ENCODE assay signal across 9 cellular contexts in the genomic region with DNA sequence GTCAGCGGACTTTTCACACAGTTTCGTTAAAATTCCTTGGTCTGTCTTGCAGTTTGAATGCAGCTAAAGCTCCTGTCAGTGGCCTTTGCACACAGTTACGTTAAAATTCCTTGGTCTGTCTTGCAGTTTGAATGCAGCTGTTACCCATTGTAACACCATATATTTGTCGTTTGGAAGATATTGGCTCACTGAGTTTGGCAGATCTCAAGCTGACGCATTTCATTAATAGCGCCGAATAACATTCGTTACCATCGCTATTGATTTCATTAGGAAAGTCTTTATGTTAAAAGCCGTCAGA. TPM values are rescaled to one million over a fixed set of nuclear protein-coding genes. Genes with fewer than 3 reads are reported as not detected.
A peak's percentile ranks its signal among the peaks of the same experiment; 100 is the strongest.
DNase-seq lines count a peak whose midpoint lies in the region; TF ChIP-seq lines count a peak whose summit lies in the region.
"Had no signal": no experiment of that assay in that cellular context is flagged by ENCODE, and none has a peak within 500 bp of the region (broad histone marks: within the 10 kb centered on the region; RNA-seq: fewer than 3 reads in every experiment).

No MANE protein-coding gene starts in this region.

- no peak overlapping the region for H3K27ac ChIP-seq in H9 (ENCODE audit: insufficient read length, low read depth, low read length)
- H3K27ac ChIP-seq in skin epidermis, result peak overlapping the region in 14 of 21 experiments; percentile 67 to 94 (median 85)

- no peak overlapping the region for H2BK120ac ChIP-seq in H9 (ENCODE audit: low read depth, low read length, poor library complexity, severe bottlenecking)

- H4K20me1 ChIP-seq in H9 (ENCODE audit: control insufficient read depth, insufficient read depth, insufficient read length), result no peaks in the 10 kb centered on the region

- peaks cover 10% of the 10 kb centered on the region; the same call in 1 of the 2 replicates for H3K79me2 ChIP-seq in H9 (ENCODE audit: insufficient read depth, low read length)

- H3K9me3 ChIP-seq in H9 (ENCODE audit: control insufficient read depth, low read depth, low read length), result no peaks in the 10 kb centered on the region

- H3K36me3 Mint-ChIP-seq in H9 (ENCODE audit: insufficient read depth in 1 of 3, low read depth in 3 of 3) (peaks cover 0 to 2% (median 0%) of the 10 kb centered on the region in 3 experiments; a peak in 2 of 7 replicates), glutamatergic neuron (ENCODE audit: unreplicated experiment) (no peaks in the 10 kb centered on the region)

- no peak overlapping the region for H3K18ac ChIP-seq in H9 (ENCODE audit: insufficient read length, low read depth, low read length)

- H2BK15ac ChIP-seq in H9 (ENCODE audit: low read depth, low read length), result no peak overlapping the region

- H3K4me3 Mint-ChIP-seq in H9 (peak overlapping the region; percentile 87 to 93), glutamatergic neuron (ENCODE audit: unreplicated experiment) (peak overlapping the region; percentile 89)

- peak overlapping the region; percentile 63 for H3K4me3 ChIP-seq in WI38 (ENCODE audit: low read depth, low read length)
- H3K4me3 ChIP-seq in skin epidermis, result peak overlapping the region; percentile 57 to 85 (median 68)

- H3K14ac ChIP-seq in H9 (ENCODE audit: insufficient read depth, low read length), result no peak overlapping the region

- H3K9ac ChIP-seq in H9 (ENCODE audit: extremely low read depth, insufficient read length, low read length), result peak overlapping the region; percentile 64

- H3K9me3 Mint-ChIP-seq in H9, result no peaks in the 10 kb centered on the region
- peaks cover 1% of the 10 kb centered on the region for H3K9me3 Mint-ChIP-seq in glutamatergic neuron (ENCODE audit: unreplicated experiment)

- H2BK5ac ChIP-seq in H9 (ENCODE audit: insufficient read length, low read length), result no peak overlapping the region

- no CpG with 5 or more reads among the region's 10 CpGs for WGBS in H9 (ENCODE audit: extremely low coverage, insufficient read length, low lambda C conversion rate)

- H2BK20ac ChIP-seq in H9 (ENCODE audit: low read depth, low read length, poor library complexity, severe bottlenecking), result no peak overlapping the region

- H3K4ac ChIP-seq in H9 (ENCODE audit: low read depth, low read length), result no peak overlapping the region

- H3K27ac Mint-ChIP-seq in H9 (no peak overlapping the region), glutamatergic neuron (ENCODE audit: unreplicated experiment) (peak overlapping the region; percentile 56)

- no peak overlapping the region for H4K8ac ChIP-seq in H9 (replicated peaks; ENCODE audit: insufficient read length, low read depth, low read length)

- H4K91ac ChIP-seq in H9 (ENCODE audit: insufficient read length, low read depth, low read length), result no peak overlapping the region

- H3T11ph ChIP-seq in H9 (ENCODE audit: low read length), result no peak overlapping the region

- DNase-seq in H9 (no peak), glutamatergic neuron (no peak), NCI-H446 treated with DMSO at 0.1 percent for 48 hours (lab: John Stamatoyannopoulos, UW) (no peak), T1000 (lab: John Stamatoyannopoulos, UW) (no peak), AG08395 (ENCODE audit: low spot score) (no peak), H4 (ENCODE audit: low spot score) (no peak)
- DNase-seq: NCI-H1105 had no signal

- no peak overlapping the region for H3K56ac ChIP-seq in H9 (ENCODE audit: insufficient read length, low read depth, low read length)

- no peak overlapping the region for H2AK5ac ChIP-seq in H9 (ENCODE audit: insufficient read length, low read length)

- H2AFZ ChIP-seq in H9 (ENCODE audit: low read length), result no peak overlapping the region

- no peaks in the 10 kb centered on the region for H3K23me2 ChIP-seq in H9 (ENCODE audit: insufficient read length, low read depth, low read length, poor library complexity, severe bottlenecking)

- no peaks in the 10 kb centered on the region for H3K79me1 ChIP-seq in H9 (ENCODE audit: insufficient read depth, low read depth, low read length, poor library complexity, severe bottlenecking)

- H3K4me1 ChIP-seq in H9 (ENCODE audit: insufficient read depth, low read length), result no peaks in the 10 kb centered on the region

- peak overlapping the region; percentile 98 for H3K4me2 ChIP-seq in H9 (ENCODE audit: insufficient read depth, insufficient read length, low read length)

- peaks cover 31 to 35% of the 10 kb centered on the region in 2 experiments for H3K4me1 Mint-ChIP-seq in H9
- peaks cover 2% of the 10 kb centered on the region for H3K4me1 Mint-ChIP-seq in glutamatergic neuron (ENCODE audit: low read depth, unreplicated experiment)

- H3K27me3 ChIP-seq in H9 (ENCODE audit: insufficient read depth, low read length), result no peaks in the 10 kb centered on the region

- no peak overlapping the region for H3K23ac ChIP-seq in H9 (ENCODE audit: insufficient read length, low read depth, low read length)

- TF ChIP-seq CTCF in H9 (conservative IDR thresholded peaks at IDR 0.05), result no peak
- no peak for TF ChIP-seq CTCF in WI38 (IDR thresholded peaks at IDR 0.05; ENCODE audit: low read depth, low read length)
- no peak for TF ChIP-seq CTCF in glutamatergic neuron (IDR thresholded peaks at IDR 0.05; ENCODE audit: partially characterized antibody, unreplicated experiment)

- H3K27me3 Mint-ChIP-seq in H9 (ENCODE audit: low read depth) (peaks cover 8% of the 10 kb centered on the region), glutamatergic neuron (ENCODE audit: unreplicated experiment) (peaks cover 1% of the 10 kb centered on the region)

- no peak overlapping the region for H4K5ac ChIP-seq in H9 (ENCODE audit: insufficient read length, low read depth, low read length)

- no peak overlapping the region for H2BK12ac ChIP-seq in H9 (ENCODE audit: insufficient read length, low read depth, low read length)

RNA-seq across cellular contexts. Expression of gene LIMS1, which starts 1.1 kb away (rescaled TPM):
- total RNA-seq in H9 (2021) (33.4 and 37.7 TPM in 2 replicates), glutamatergic neuron (ENCODE audit: unreplicated experiment) (18.5 TPM)
- total RNA-seq in H4 (2014; rRNA removed; shearing (Covaris generic)), result 31.6 and 50.6 TPM in 2 replicates
